Comparison of ENCODE assay signal across 8 cellular contexts in genomic region chr3:44478055-44478468, GRCh38. TPM values are rescaled to one million over a fixed set of nuclear protein-coding genes. Genes with fewer than 3 reads are reported as not detected.
A peak's percentile ranks its signal among the peaks of the same experiment; 100 is the strongest.
DNase-seq lines count a peak whose midpoint lies in the region; ATAC-seq, FAIRE-seq and TF ChIP-seq lines count a peak whose summit lies in the region.

No MANE protein-coding gene starts in this region.

- H3K36me3 ChIP-seq in DND-41 (ENCODE audit: insufficient read depth, low read length), result no peaks in the 10 kb centered on the region
- no peaks in the 10 kb centered on the region for H3K36me3 ChIP-seq in Karpas-422 (ENCODE audit: insufficient read depth, low read length)
- H3K36me3 ChIP-seq in neural progenitor cell, result no peaks in the 10 kb centered on the region

- peak overlapping the region; percentile 84 for H3K4me2 ChIP-seq in DND-41 (ENCODE audit: insufficient read depth, low read length)
- H3K4me2 ChIP-seq in Karpas-422 (ENCODE audit: low read depth, low read length, poor library complexity, severe bottlenecking), result peak overlapping the region; percentile 93
- peak overlapping the region; percentile 97 for H3K4me2 ChIP-seq in neural progenitor cell

- H3K27me3 ChIP-seq in DND-41 (ENCODE audit: insufficient read depth, low read length, poor library complexity) (no peaks in the 10 kb centered on the region), Karpas-422 (ENCODE audit: low read length) (no peaks in the 10 kb centered on the region), dorsolateral prefrontal cortex (no peaks in the 10 kb centered on the region), neural progenitor cell (no peaks in the 10 kb centered on the region)

- H3K27ac ChIP-seq in DND-41 (ENCODE audit: low read length), result peak overlapping the region; percentile 88
- H3K27ac ChIP-seq in Karpas-422 (ENCODE audit: low read length), result no peak overlapping the region
- H3K27ac ChIP-seq in dorsolateral prefrontal cortex, result peak overlapping the region in 47 of 59 donors; percentile 18 to 91 (median 76)
- no peak overlapping the region for H3K27ac ChIP-seq in neural progenitor cell

- H3K4me3 ChIP-seq in DND-41 (ENCODE audit: low read depth in 1 of 2, low read length in 2 of 2) (peak overlapping the region; percentile 77 to 79), Karpas-422 (ENCODE audit: low read length) (peak overlapping the region; percentile 67), dorsolateral prefrontal cortex (peak overlapping the region; percentile 39 to 94 (median 80)), neural progenitor cell (peak overlapping the region; percentile 97)

- H2AFZ ChIP-seq in DND-41 (ENCODE audit: low read depth, low read length), result peak overlapping the region; percentile 100
- H2AFZ ChIP-seq in Karpas-422 (ENCODE audit: low read length), result peak overlapping the region; percentile 94
- peak overlapping the region; percentile 92 for H2AFZ ChIP-seq in neural progenitor cell (replicated peaks)

- intact Hi-C loops in dorsolateral prefrontal cortex (cut with DNase I), result loop anchor here in 1 of 2 donors (10.0 kb wide), 2 partner anchors 143 to 147 kb away; partner anchors contain the start of genes TCAIM and ZNF197

- peaks cover 3% of the 10 kb centered on the region for H3K9me3 Mint-ChIP-seq in neural progenitor cell

- H3K4me1 Mint-ChIP-seq in neural progenitor cell, result peaks cover 20% of the 10 kb centered on the region

- H3K9me3 ChIP-seq in DND-41 (ENCODE audit: insufficient read depth, low read length, severe bottlenecking), result no peaks in the 10 kb centered on the region
- no peaks in the 10 kb centered on the region for H3K9me3 ChIP-seq in Karpas-422 (ENCODE audit: low read length)
- H3K9me3 ChIP-seq in neural progenitor cell (ENCODE audit: low read depth), result no peaks in the 10 kb centered on the region

- H3F3A ChIP-seq in neural progenitor cell (ENCODE audit: low read depth), result no peaks in the 10 kb centered on the region

- TF ChIP-seq CTCF in DND-41 (IDR thresholded peaks at IDR 0.05; ENCODE audit: borderline replicate concordance, extremely low read depth, low read length, poor library complexity, severe bottlenecking), result no peak
- no peak for TF ChIP-seq CTCF in dorsolateral prefrontal cortex (IDR thresholded peaks at IDR 0.05 in 54 of 56, conservative IDR thresholded peaks at IDR 0.05 in 2 of 56; ENCODE audit: low read depth in 1 of 56, partially characterized antibody in 56 of 56)
- TF ChIP-seq CTCF in neural progenitor cell (IDR thresholded peaks at IDR 0.05), result no peak

- H4K20me1 ChIP-seq in DND-41 (ENCODE audit: insufficient read depth, low read length) (0 out of 2 replicates have a peak, but pooled peaks cover under 1% of the 10 kb centered on the region), Karpas-422 (ENCODE audit: insufficient read depth, low read depth, low read length) (no peaks in the 10 kb centered on the region), neural progenitor cell (ENCODE audit: low read depth) (peaks cover 22% of the 10 kb centered on the region)

- H3K27me3 Mint-ChIP-seq in neural progenitor cell (ENCODE audit: insufficient read depth, low read depth), result peaks cover 2% of the 10 kb centered on the region

- H3K27ac Mint-ChIP-seq in neural progenitor cell, result peak overlapping the region; percentile 96

- DNase-seq in DND-41, result no peak
- DNase-seq in Karpas-422, result no peak
- DNase-seq in dorsolateral prefrontal cortex, result peak in 3 of 10 donors; percentile 5 to 18 (median 10)
- DNase-seq in neural progenitor cell (ENCODE audit: low spot score), result no peak
- no peak for DNase-seq in NCI-H1092 treated with DMSO at 0.1 percent for 48 hours (lab: John Stamatoyannopoulos, UW)
- no peak for DNase-seq in RCC 7860 (ENCODE audit: low spot score)

- H3K36me3 Mint-ChIP-seq in neural progenitor cell, result peaks cover 12% of the 10 kb centered on the region

- no peaks in the 10 kb centered on the region for H3K9me2 ChIP-seq in Karpas-422 (replicated peaks; ENCODE audit: insufficient read depth, low read length)

- no peak for FAIRE-seq in RCC 7860 (lab: Jason Lieb, UNC)

- ATAC-seq in DND-41 (ENCODE audit: insufficient read depth, low read depth) (no peak; the same call in 2 of the 3 replicates), GM18517 (IDR thresholded peaks at IDR 0.05; ENCODE audit: unreplicated experiment) (no peak), HG03280 (IDR thresholded peaks at IDR 0.05; ENCODE audit: unreplicated experiment) (no peak)

- H3K4me3 Mint-ChIP-seq in neural progenitor cell, result peak overlapping the region; percentile 95

- H3K9ac ChIP-seq in DND-41 (ENCODE audit: low read depth, low read length), result peak overlapping the region; percentile 75
- peak overlapping the region; percentile 72 for H3K9ac ChIP-seq in Karpas-422 (ENCODE audit: low read length)
- H3K9ac ChIP-seq in neural progenitor cell, result no peak overlapping the region

- peaks cover 40% of the 10 kb centered on the region for H3K4me1 ChIP-seq in DND-41 (ENCODE audit: insufficient read depth, low read length)
- H3K4me1 ChIP-seq in Karpas-422 (ENCODE audit: low read length), result peaks cover 26% of the 10 kb centered on the region
- peaks cover 8% of the 10 kb centered on the region for H3K4me1 ChIP-seq in neural progenitor cell

- H3K79me2 ChIP-seq in DND-41 (ENCODE audit: insufficient read depth, low read length), result peaks cover 46% of the 10 kb centered on the region
- peaks cover 40% of the 10 kb centered on the region for H3K79me2 ChIP-seq in Karpas-422 (ENCODE audit: low read length)
- peaks cover 43% of the 10 kb centered on the region for H3K79me2 ChIP-seq in neural progenitor cell (ENCODE audit: low read depth)

RNA-seq across cellular contexts. Expression of gene ZNF445, which starts 0.6 kb away (rescaled TPM):
- 9.2 and 9.8 TPM in 2 replicates for total RNA-seq in Karpas-422 (2014; rRNA removed; shearing (Covaris generic); ENCODE audit: low replicate concordance)
- 10 to 100 TPM; 30.2 to 47.3 (median 38.2) TPM for total RNA-seq in dorsolateral prefrontal cortex
- total RNA-seq in neural progenitor cell (ENCODE audit: low replicate concordance), result 28.3 and 29.7 TPM in 2 replicates

Comparison
In these comparisons a context has a peak if more than half of its experiments do, and no peak if none do; other contexts are left out.
1. H3K27ac ChIP-seq: peak in DND-41 (single experiment) and dorsolateral prefrontal cortex (47 of 59); none in Karpas-422 (single experiment) and neural progenitor cell (single experiment).
2. Peak in every context shown above with its lines, with median percentiles within 50 percentile points of each other: H2AFZ ChIP-seq, H3K4me2 ChIP-seq and H3K4me3 ChIP-seq.